9 cellular contexts compared by ENCODE assay signal in genomic region chr14:102901633-102902032, GRCh38. TPM values are rescaled to one million over a fixed set of nuclear protein-coding genes. Genes with fewer than 3 reads are reported as not detected.
DNase-seq lines count a peak whose midpoint lies in the region; ATAC-seq and TF ChIP-seq lines count a peak whose summit lies in the region.
"Had no signal": no experiment of that assay in that cellular context is flagged by ENCODE, and none has a peak within 500 bp of the region (broad histone marks: within the 10 kb centered on the region; RNA-seq: fewer than 3 reads in every experiment).

No MANE protein-coding gene starts in this region.

- TF ChIP-seq CTCF in GM13977 (IDR thresholded peaks at IDR 0.05; ENCODE audit: extremely low read depth, insufficient read depth, missing control alignments), result no peak

- ATAC-seq in GM19452 (IDR thresholded peaks at IDR 0.05; ENCODE audit: unreplicated experiment) (peak; percentile 71), HG03159 (IDR thresholded peaks at IDR 0.05; ENCODE audit: unreplicated experiment) (peak; percentile 81), left cardiac atrium (no peak)

- DNase-seq in GM13977 (ENCODE audit: low spot score), result peak; percentile 95
- DNase-seq in NCI-H524 (lab: John Stamatoyannopoulos, UW), result no peak
- no peak for DNase-seq in left cardiac atrium
- DNase-seq in HCEC 1CT, result no peak
- DNase-seq in NCI-H1092 (lab: John Stamatoyannopoulos, UW), result no peak

- no peaks in the 10 kb centered on the region for H3K27me3 Mint-ChIP-seq in activated naive CD8-positive, alpha-beta T cell

- no peaks in the 10 kb centered on the region for H3K9me3 Mint-ChIP-seq in activated naive CD8-positive, alpha-beta T cell (ENCODE audit: low read depth)

- intact Hi-C loops in left cardiac atrium (cut with DNase I), result no loop called here

- H3K36me3 Mint-ChIP-seq in activated naive CD8-positive, alpha-beta T cell, result peaks cover 10% of the 10 kb centered on the region

- in situ Hi-C loops in GM13977 (cut with MboI; ENCODE audit: low pct_unique_long_range_greater_than_20kb, low sequenced_read_pairs, unreplicated experiment), result no loop called here

- peaks cover 20% of the 10 kb centered on the region for H3K4me1 Mint-ChIP-seq in activated naive CD8-positive, alpha-beta T cell (ENCODE audit: low read depth)

- H3K27ac Mint-ChIP-seq in activated naive CD8-positive, alpha-beta T cell, result peak overlapping the region; percentile 87

- H3K4me3 Mint-ChIP-seq in activated naive CD8-positive, alpha-beta T cell, result peak overlapping the region; percentile 74

RNA-seq across cellular contexts. Expression of gene AMN, which starts 20.8 kb away (rescaled TPM):
- total RNA-seq in left cardiac atrium, result 1 to 10 TPM in 1 of 2 donors, under 1 TPM in 1; 0.68 to 1.6 TPM
- total RNA-seq: SJSA1 had no signal

Comparison
In these comparisons a context has a peak if more than half of its experiments do, and no peak if none do; other contexts are left out.
1. ATAC-seq: peak in GM19452 (single experiment) and HG03159 (single experiment); none in left cardiac atrium (0 of 2).